11 cellular contexts compared by ENCODE assay signal in genomic region chr7:100400656-100401055, GRCh38. TPM values are rescaled to one million over a fixed set of nuclear protein-coding genes. Genes with fewer than 3 reads are reported as not detected.
DNase-seq lines count a peak whose midpoint lies in the region; ATAC-seq and TF ChIP-seq lines count a peak whose summit lies in the region.
"Had no signal": no experiment of that assay in that cellular context is flagged by ENCODE, and none has a peak within 500 bp of the region (broad histone marks: within the 10 kb centered on the region; RNA-seq: fewer than 3 reads in every experiment).

No MANE protein-coding gene starts in this region.

- peak; percentile 34; the same call in 1 of the 2 replicates for TF ChIP-seq CTCF in HFFc6 (IDR thresholded peaks at IDR 0.05)
- no peak for TF ChIP-seq CTCF in activated CD8-positive, alpha-beta T cell treated with anti-CD3 and anti-CD28 coated beads for 36 hours (IDR thresholded peaks at IDR 0.05)

- peak; percentile 26 for DNase-seq in EH (ENCODE audit: low read depth)
- DNase-seq in HFFc6: no peak
- DNase-seq in activated CD8-positive, alpha-beta T cell treated with anti-CD3 and anti-CD28 coated beads for 36 hours: peak; percentile 43
- peak; percentile 86 for DNase-seq in left kidney (ENCODE audit: low read depth, low spot score)
- DNase-seq in T-helper 17 cell: no peak
- no peak for DNase-seq in COR-L47 (lab: John Stamatoyannopoulos, UW)
- DNase-seq in HuH-7.5 (ENCODE audit: low spot score): no peak
- DNase-seq: NCI-H2227 treated with DMSO at 0.1 percent for 48 hours had no signal

- CTCF ChIA-PET in activated CD8-positive, alpha-beta T cell treated with anti-CD3 and anti-CD28 coated beads for 36 hours (lab: Charles Lee): interaction anchor here (1.3 kb wide), 1 partner anchor 19 kb away, joined by 4 read pairs; no protein-coding TSS in a partner anchor

- H3K4me1 Mint-ChIP-seq in HFFc6 (ENCODE audit: low read depth) (no peaks in the 10 kb centered on the region), T-helper 17 cell (peaks cover 21% of the 10 kb centered on the region)
- peaks cover 16% of the 10 kb centered on the region for H3K4me1 Mint-ChIP-seq in activated CD8-positive, alpha-beta T cell treated with anti-CD3 and anti-CD28 coated beads for 36 hours (ENCODE audit: low read depth)

- no peaks in the 10 kb centered on the region for H3K9me3 Mint-ChIP-seq in HFFc6
- no peaks in the 10 kb centered on the region for H3K9me3 Mint-ChIP-seq in activated CD8-positive, alpha-beta T cell treated with anti-CD3 and anti-CD28 coated beads for 36 hours

- intact Hi-C loops in activated CD8-positive, alpha-beta T cell treated with anti-CD3 and anti-CD28 coated beads for 36 hours (cut with micrococcal nuclease): loop anchor here (5.0 to 10.0 kb wide), 2 partner anchors 33 to 266 kb away; no protein-coding TSS in a partner anchor

- H3K27me3 Mint-ChIP-seq in HFFc6 (ENCODE audit: insufficient read depth) (peaks cover 23% of the 10 kb centered on the region), T-helper 17 cell (no peaks in the 10 kb centered on the region)
- H3K27me3 Mint-ChIP-seq in activated CD8-positive, alpha-beta T cell treated with anti-CD3 and anti-CD28 coated beads for 36 hours: peaks cover 3% of the 10 kb centered on the region
- H3K27me3 Mint-ChIP-seq: activated naive CD8-positive, alpha-beta T cell had no signal

- POLR2A ChIA-PET in activated CD8-positive, alpha-beta T cell treated with anti-CD3 and anti-CD28 coated beads for 36 hours (lab: Charles Lee): interaction anchor here (1.1 kb wide), 1 partner anchor 29 kb away, joined by 3 read pairs; no protein-coding TSS in a partner anchor

- H3K27ac Mint-ChIP-seq in HFFc6: no peak overlapping the region
- H3K27ac Mint-ChIP-seq in activated CD8-positive, alpha-beta T cell treated with anti-CD3 and anti-CD28 coated beads for 36 hours: no peak overlapping the region
- H3K27ac Mint-ChIP-seq in T-helper 17 cell: no peak overlapping the region
- H3K27ac Mint-ChIP-seq: activated naive CD8-positive, alpha-beta T cell had no signal

- no peak for ATAC-seq in activated CD8-positive, alpha-beta T cell treated with anti-CD3 and anti-CD28 coated beads for 36 hours
- ATAC-seq in T-helper 17 cell: no peak
- ATAC-seq in HG02973 (IDR thresholded peaks at IDR 0.05; ENCODE audit: unreplicated experiment): no peak

- H3K4me3 Mint-ChIP-seq in HFFc6 (no peak overlapping the region), T-helper 17 cell (no peak overlapping the region)
- H3K4me3 Mint-ChIP-seq in activated CD8-positive, alpha-beta T cell treated with anti-CD3 and anti-CD28 coated beads for 36 hours: no peak overlapping the region
- H3K4me3 Mint-ChIP-seq: activated naive CD8-positive, alpha-beta T cell had no signal

- H3K9me3 ChIP-seq in T-helper 17 cell (ENCODE audit: control insufficient read depth, low read length, poor library complexity, severe bottlenecking): no peaks in the 10 kb centered on the region
- H3K9me3 ChIP-seq: suprapubic skin had no signal

- H3K36me3 Mint-ChIP-seq in HFFc6 (ENCODE audit: low read depth): no peaks in the 10 kb centered on the region
- no peaks in the 10 kb centered on the region for H3K36me3 Mint-ChIP-seq in activated CD8-positive, alpha-beta T cell treated with anti-CD3 and anti-CD28 coated beads for 36 hours (ENCODE audit: low read depth)
- no peaks in the 10 kb centered on the region for H3K36me3 Mint-ChIP-seq in T-helper 17 cell (ENCODE audit: low read depth)

RNA-seq across cellular contexts. Expression of gene PILRA, which starts 27.4 kb away (rescaled TPM):
- total RNA-seq in HFFc6 (2021; fragmentation: NEBNext Ultra II Directional; extraction: Animal tissue kit (Norgen Biotek cat#: 25700)): under 1 TPM in 4 of 6 experiments, not detected in 2; 0.30 to 0.34 (median 0.31) TPM
- 1 to 10 TPM; 5.8 to 6.6 TPM for total RNA-seq in activated CD8-positive, alpha-beta T cell treated with anti-CD3 and anti-CD28 coated beads for 36 hours
- total RNA-seq in T-helper 17 cell: 10 to 100 TPM in 1 of 2 donors, 1 to 10 TPM in 1; 3.1 to 14.5 TPM

RNA-seq across cellular contexts. Expression of gene ZCWPW1, which starts 27.8 kb away (rescaled TPM):
- total RNA-seq in HFFc6 (2021; fragmentation: NEBNext Ultra II Directional; extraction: Animal tissue kit (Norgen Biotek cat#: 25700)): 1 to 10 TPM in 4 of 6 experiments, under 1 TPM in 2; 0.55 to 1.7 (median 1.2) TPM
- total RNA-seq in activated CD8-positive, alpha-beta T cell treated with anti-CD3 and anti-CD28 coated beads for 36 hours: 1 to 10 TPM; 2.5 to 3.6 TPM
- 1 to 10 TPM; 5.1 TPM for total RNA-seq in T-helper 17 cell

RNA-seq across cellular contexts. Expression of gene MEPCE, which starts 29.0 kb away (rescaled TPM):
- total RNA-seq in HFFc6 (2021; fragmentation: NEBNext Ultra II Directional; extraction: Animal tissue kit (Norgen Biotek cat#: 25700)): 10 to 100 TPM; 38.7 to 42.9 (median 41.2) TPM
- total RNA-seq in activated CD8-positive, alpha-beta T cell treated with anti-CD3 and anti-CD28 coated beads for 36 hours: 10 to 100 TPM; 38.3 to 38.8 TPM
- 10 to 100 TPM; 66.1 to 66.8 TPM for total RNA-seq in T-helper 17 cell

RNA-seq across cellular contexts. Expression of gene PPP1R35, which starts 35.6 kb away (rescaled TPM):
- total RNA-seq in HFFc6 (2021; fragmentation: NEBNext Ultra II Directional; extraction: Animal tissue kit (Norgen Biotek cat#: 25700)): 10 to 100 TPM; 22.9 to 33.6 (median 26.5) TPM
- total RNA-seq in activated CD8-positive, alpha-beta T cell treated with anti-CD3 and anti-CD28 coated beads for 36 hours: 10 to 100 TPM; 63.4 to 67.8 TPM
- total RNA-seq in T-helper 17 cell: 10 to 100 TPM; 45.2 to 48.1 TPM

RNA-seq across cellular contexts. Expression of gene PILRB, which starts 42.7 kb away (rescaled TPM):
- 10 to 100 TPM in 4 of 6 experiments, 1 to 10 TPM in 2; 7.0 to 12.6 (median 10.6) TPM for total RNA-seq in HFFc6 (2021; fragmentation: NEBNext Ultra II Directional; extraction: Animal tissue kit (Norgen Biotek cat#: 25700))
- 10 to 100 TPM; 43.7 to 46.8 TPM for total RNA-seq in activated CD8-positive, alpha-beta T cell treated with anti-CD3 and anti-CD28 coated beads for 36 hours
- 10 to 100 TPM; 71.6 to 97.2 TPM for total RNA-seq in T-helper 17 cell

Comparison
In these comparisons a context has a peak if more than half of its experiments do, and no peak if none do; other contexts are left out.
1. DNase-seq: peak in EH (single experiment), activated CD8-positive, alpha-beta T cell treated with anti-CD3 and anti-CD28 coated beads for 36 hours (single experiment) and left kidney (single experiment); none in HFFc6 (single experiment), T-helper 17 cell (0 of 3), COR-L47 (single experiment) and HuH-7.5 (single experiment).